21 cellular contexts compared by ENCODE assay signal in genomic region chr16:82092711-82093110, GRCh38. TPM values are rescaled to one million over a fixed set of nuclear protein-coding genes. Genes with fewer than 3 reads are reported as not detected.
"Had no signal": no experiment of that assay in that cellular context is flagged by ENCODE, and none has a peak within 500 bp of the region (broad histone marks: within the 10 kb centered on the region; RNA-seq: fewer than 3 reads in every experiment).

No MANE protein-coding gene starts in this region.

- H3K27ac ChIP-seq: ascending aorta, cardiac muscle cell, esophagus squamous epithelium, foreskin keratinocyte, lower lobe of right lung, pancreas, spleen, upper lobe of left lung, WERI-Rb-1 had no signal

- DNase-seq: activated CD4-positive, alpha-beta T cell treated with anti-CD3 and anti-CD28 coated beads, Interleukin-2, amount 50 U/mL, for 48 hours; activated naive CD4-positive, alpha-beta T cell treated with Interleukin-2 at 50 U/mL for 16 hours; activated naive CD8-positive, alpha-beta T cell treated with anti-CD3 and anti-CD28 coated beads, Interleukin-2, amount 50 U/mL, for 24 hours; esophagus squamous epithelium; foreskin keratinocyte; head of caudate nucleus; left colon; lower lobe of right lung; naive thymus-derived CD4-positive, alpha-beta T cell; pancreas; spleen; stimulated activated naive CD8-positive, alpha-beta T cell treated with anti-CD3 and anti-CD28 coated beads, Interleukin-15, amount 100 ng/mL, for 72 hours; T-helper 17 cell; upper lobe of left lung; WERI-Rb-1 had no signal

- ATAC-seq: activated naive CD8-positive, alpha-beta T cell treated with anti-CD3 and anti-CD28 coated beads, Interleukin-2, amount 50 U/mL, for 24 hours; activated T-helper 17 cell treated with anti-CD3 and anti-CD28 coated beads, Interleukin-2, amount 50 U/mL, for 72 hours; left colon; lower lobe of right lung; naive thymus-derived CD4-positive, alpha-beta T cell; pancreas; sciatic nerve; stimulated activated naive CD8-positive, alpha-beta T cell treated with anti-CD3 and anti-CD28 coated beads, Interleukin-15, amount 100 ng/mL, for 72 hours; T-helper 17 cell had no signal

- H3K27me3 ChIP-seq: ascending aorta, cardiac muscle cell, esophagus squamous epithelium, foreskin keratinocyte, pancreas, upper lobe of left lung had no signal

- H3K4me1 ChIP-seq: ascending aorta, lower lobe of right lung, pancreas, spleen, upper lobe of left lung had no signal

- H3K9me3 ChIP-seq: ascending aorta, esophagus squamous epithelium, lower lobe of right lung, pancreas, spleen, upper lobe of left lung had no signal

- FAIRE-seq: colon, endometrium, pancreas had no signal

- H3K4me3 ChIP-seq: ascending aorta, cardiac muscle cell, esophagus squamous epithelium, lower lobe of right lung, pancreas, spleen, upper lobe of left lung had no signal

- H3K36me3 ChIP-seq: ascending aorta, cardiac muscle cell, esophagus squamous epithelium, lower lobe of right lung, pancreas, spleen, upper lobe of left lung, WERI-Rb-1 had no signal

RNA-seq across cellular contexts. Expression of gene HSD17B2, which starts 57.7 kb away (rescaled TPM):
- total RNA-seq: activated T-helper 17 cell treated with anti-CD3 and anti-CD28 coated beads, Interleukin-2, amount 50 U/mL, for 72 hours; ascending aorta; cardiac muscle cell; naive thymus-derived CD4-positive, alpha-beta T cell; sciatic nerve; spleen; T-helper 17 cell had no signal
- polyA plus RNA-seq: cardiac muscle cell; naive thymus-derived CD4-positive, alpha-beta T cell had no signal
